17 cellular contexts compared by ENCODE assay signal in genomic region chrX:2705461-2705860, GRCh38. TPM values are rescaled to one million over a fixed set of nuclear protein-coding genes. Genes with fewer than 3 reads are reported as not detected.
DNase-seq lines count a peak whose midpoint lies in the region; TF ChIP-seq lines count a peak whose summit lies in the region.
"Had no signal": no experiment of that assay in that cellular context is flagged by ENCODE, and none has a peak within 500 bp of the region (broad histone marks: within the 10 kb centered on the region; RNA-seq: fewer than 3 reads in every experiment).

No MANE protein-coding gene starts in this region.

- intact Hi-C loops in left ventricle myocardium inferior (cut with micrococcal nuclease): no loop called here
- intact Hi-C loops in cardiac septum (cut with DNase I): no loop called here
- intact Hi-C loops in transverse colon (cut with DNase I; ENCODE audit: low total_unique reads): no loop called here

- TF ChIP-seq CTCF in left ventricle myocardium inferior (IDR thresholded peaks at IDR 0.05; ENCODE audit: borderline replicate concordance) (no peak), transverse colon (IDR thresholded peaks at IDR 0.05) (no peak), WERI-Rb-1 (IDR thresholded peaks at IDR 0.05; ENCODE audit: low read depth, low read length) (no peak)

- H3K9me3 Mint-ChIP-seq in activated naive CD8-positive, alpha-beta T cell treated with anti-CD3 and anti-CD28 coated beads for 36 hours: peaks cover 2% of the 10 kb centered on the region

- 70 to 82% methylated on average over 9 of the region's 9 CpGs for WGBS in mesodermal cell (ENCODE audit: insufficient coverage in 2 of 2), 2 experiments
- WGBS in transverse colon (ENCODE audit: low coverage in 1 of 2), 2 donors: 79 to 90% methylated on average over 6 to 9 of the region's 9 CpGs

- POLR2A ChIA-PET in HEK293T (lab: Yijun Ruan, JAX): no interaction called here

- no peak for TF ChIP-seq POLR2A in transverse colon (IDR thresholded peaks at IDR 0.05)

- no peaks in the 10 kb centered on the region for H3K36me3 ChIP-seq in left ventricle myocardium inferior
- peaks cover 53% of the 10 kb centered on the region for H3K36me3 ChIP-seq in mesodermal cell (ENCODE audit: control insufficient read depth, insufficient read depth, low read length)
- no peaks in the 10 kb centered on the region for H3K36me3 ChIP-seq in transverse colon
- no peaks in the 10 kb centered on the region for H3K36me3 ChIP-seq in WERI-Rb-1
- H3K36me3 ChIP-seq: BE2C, prostate gland had no signal

- no peaks in the 10 kb centered on the region for H3K27me3 Mint-ChIP-seq in activated naive CD8-positive, alpha-beta T cell treated with anti-CD3 and anti-CD28 coated beads for 36 hours

- H3K27ac ChIP-seq in left ventricle myocardium inferior (replicated peaks) (peak overlapping the region; percentile 91), mesodermal cell (ENCODE audit: low read depth, low read length, severe bottlenecking) (peak overlapping the region; percentile 68), transverse colon (peak overlapping the region; percentile 54 to 78 (median 67)), WERI-Rb-1 (no peak overlapping the region)
- H3K27ac ChIP-seq: epithelial cell of prostate had no signal

- TF ChIP-seq EP300 in transverse colon (IDR thresholded peaks at IDR 0.05; ENCODE audit: low read depth): no peak

- H3K4me3 ChIP-seq in left ventricle myocardium inferior (peak overlapping the region; percentile 14), mesodermal cell (ENCODE audit: extremely low read depth, insufficient read depth, low read length, poor library complexity, severe bottlenecking) (no peak overlapping the region), transverse colon (no peak overlapping the region), WERI-Rb-1 (ENCODE audit: low read depth, low read length) (no peak overlapping the region)
- H3K4me3 ChIP-seq: prostate gland had no signal

- H3K27ac Mint-ChIP-seq in activated naive CD8-positive, alpha-beta T cell treated with anti-CD3 and anti-CD28 coated beads for 36 hours: peak overlapping the region; percentile 9

- H3K4me1 ChIP-seq in left ventricle myocardium inferior (peaks cover 99% of the 10 kb centered on the region), mesodermal cell (ENCODE audit: control insufficient read depth, insufficient read depth, low read length, poor library complexity, severe bottlenecking) (peaks cover 78% of the 10 kb centered on the region), transverse colon (peaks cover 29 to 88% (median 70%) of the 10 kb centered on the region in 4 donors)
- H3K4me1 ChIP-seq: BE2C had no signal

- H3K4me1 Mint-ChIP-seq in activated naive CD8-positive, alpha-beta T cell treated with anti-CD3 and anti-CD28 coated beads for 36 hours: peaks cover 84% of the 10 kb centered on the region

- CTCF ChIA-PET in HEK293T (lab: Yijun Ruan, JAX): no interaction called here

- no peak overlapping the region for H3K4me3 Mint-ChIP-seq in activated naive CD8-positive, alpha-beta T cell treated with anti-CD3 and anti-CD28 coated beads for 36 hours

- no peaks in the 10 kb centered on the region for H3K9me3 ChIP-seq in left ventricle myocardium inferior (replicated peaks)
- H3K9me3 ChIP-seq in mesodermal cell (ENCODE audit: control insufficient read depth, low read length): no peaks in the 10 kb centered on the region
- H3K9me3 ChIP-seq in transverse colon: no peaks in the 10 kb centered on the region
- no peaks in the 10 kb centered on the region for H3K9me3 ChIP-seq in WERI-Rb-1 (ENCODE audit: severe bottlenecking)
- H3K9me3 ChIP-seq: BE2C, prostate gland had no signal

- in situ Hi-C loops in transverse colon (cut with MboI; ENCODE audit: low pct_ligation_motif_present in 1 of 4, low pct_unique_long_range_greater_than_20kb in 1 of 4, low sequenced_read_pairs in 3 of 4): no loop called here

- peaks cover 32% of the 10 kb centered on the region for H3K36me3 Mint-ChIP-seq in activated naive CD8-positive, alpha-beta T cell treated with anti-CD3 and anti-CD28 coated beads for 36 hours

- DNase-seq in left ventricle myocardium inferior (no peak), cardiac septum (ENCODE audit: low spot score) (no peak), transverse colon (no peak), HEK293T (ENCODE audit: extremely low spot score) (no peak), WERI-Rb-1 (no peak), SKM-1 (lab: John Stamatoyannopoulos, UW; ENCODE audit: unreplicated experiment) (no peak)
- no peak for DNase-seq in activated naive CD8-positive, alpha-beta T cell treated with anti-CD3 and anti-CD28 coated beads for 36 hours
- DNase-seq: BE2C; stimulated activated CD4-positive, alpha-beta T cell treated with anti-CD3 and anti-CD28 coated beads, Interleukin-4, amount 100 ng/mL, for 1 hour; stimulated activated naive CD4-positive, alpha-beta T cell had no signal

- H3K27me3 ChIP-seq in left ventricle myocardium inferior (ENCODE audit: low read depth) (no peaks in the 10 kb centered on the region), transverse colon (no peaks in the 10 kb centered on the region), WERI-Rb-1 (ENCODE audit: insufficient read depth, low read depth, severe bottlenecking) (no peaks in the 10 kb centered on the region)
- H3K27me3 ChIP-seq: BE2C had no signal

TF ChIP-seq in HEK293T, 16 proteins besides CTCF, POLR2A, EP300 and RAD21:
- TF ChIP-seq FOXA1 (IDR thresholded peaks at IDR 0.05) (no peak), TARDBP (IDR thresholded peaks at IDR 0.05) (no peak), ARNT (IDR thresholded peaks at IDR 0.05) (no peak), LEF1 (IDR thresholded peaks at IDR 0.05; ENCODE audit: borderline replicate concordance) (no peak), FOXM1 (IDR thresholded peaks at IDR 0.05; ENCODE audit: borderline replicate concordance) (no peak), FOXK2 (IDR thresholded peaks at IDR 0.05) (no peak), HDGF (IDR thresholded peaks at IDR 0.05; ENCODE audit: borderline replicate concordance) (no peak), ZNF384 (IDR thresholded peaks at IDR 0.05) (no peak), BHLHE40 (IDR thresholded peaks at IDR 0.05; ENCODE audit: borderline replicate concordance) (no peak), SP1 (IDR thresholded peaks at IDR 0.05) (no peak), NFRKB (IDR thresholded peaks at IDR 0.05) (no peak), L3MBTL2 (conservative IDR thresholded peaks at IDR 0.05) (no peak), CTBP1 (IDR thresholded peaks at IDR 0.05; ENCODE audit: borderline replicate concordance) (no peak), ELF4 (IDR thresholded peaks at IDR 0.05) (no peak), PKNOX1 (IDR thresholded peaks at IDR 0.05) (no peak), SUZ12 (IDR thresholded peaks at IDR 0.05) (no peak)

RNA-seq across cellular contexts. Expression of gene CD99, which starts 14.4 kb away (rescaled TPM):
- total RNA-seq in left ventricle myocardium inferior (306 TPM), cardiac septum (327 TPM), transverse colon (100 to 1,000 TPM; 134 to 178 (median 143) TPM)
- 100 to 1,000 TPM; 112 to 116 TPM for total RNA-seq in activated naive CD8-positive, alpha-beta T cell treated with anti-CD3 and anti-CD28 coated beads for 36 hours
- polyA plus RNA-seq in mesodermal cell (2013, experiment 1 of 2): 539 TPM
- polyA plus RNA-seq in mesodermal cell (2013, experiment 2 of 2): 518 TPM

RNA-seq across cellular contexts. Expression of gene XG, which starts 46.4 kb away (rescaled TPM):
- total RNA-seq in left ventricle myocardium inferior: 0.63 TPM
- total RNA-seq in cardiac septum: 2.6 TPM
- not detected for total RNA-seq in activated naive CD8-positive, alpha-beta T cell treated with anti-CD3 and anti-CD28 coated beads for 36 hours
- not detected for polyA plus RNA-seq in mesodermal cell (2013, experiment 1 of 2)
- polyA plus RNA-seq in mesodermal cell (2013, experiment 2 of 2): not detected
- total RNA-seq in transverse colon: under 1 TPM in 1 of 4 donors, not detected in 3; 0.41 TPM
- total RNA-seq: HT1080; lung microvascular endothelial cell; OCI-LY7; T-helper 2 cell treated with Interferon-gamma antibody and Interleukin-4, amounts not matched to agents 100 ng/mL and 5 ng/mL, for 36 hours had no signal
